Comparison of ENCODE assay signal across 35 cellular contexts in genomic region chr13:49697468-49697867, GRCh38.
"Had no signal": no experiment of that assay in that cellular context is flagged by ENCODE, and none has a peak within 500 bp of the region (broad histone marks: within the 10 kb centered on the region; RNA-seq: fewer than 3 reads in every experiment).

No MANE protein-coding gene starts in this region.

- H3K9ac ChIP-seq: KMS-11 had no signal

- DNase-seq: Karpas-422, Kasumi-1, MG63, MM.1S, MV-4-11, NCI-H1048, NCI-H1092, NCI-H1092 treated with DMSO at 0.1 percent for 48 hours, NCI-H1105, NCI-H1105 treated with DMSO at 0.1 percent for 48 hours, NCI-H1417, NCI-H1417 treated with DMSO at 0.1 percent for 48 hours, NCI-H1436, NCI-H1436 treated with DMSO at 0.1 percent for 48 hours, NCI-H146, NCI-H1694, NCI-H1694 treated with DMSO at 0.1 percent for 48 hours, NCI-H187, NCI-H1930, NCI-H2029, NCI-H2029 treated with DMSO at 0.1 percent for 48 hours, NCI-H2081, NCI-H2081 treated with DMSO at 0.1 percent for 48 hours, NCI-H2107, NCI-H2171, NCI-H2171 treated with DMSO at 0.1 percent for 48 hours, NCI-H2227 treated with DMSO at 0.1 percent for 48 hours, NCI-H226, NCI-H345, NCI-H446, NCI-H446 treated with DMSO at 0.1 percent for 48 hours, NCI-H510A, NCI-H510A treated with DMSO at 0.1 percent for 48 hours, NCI-H524 had no signal

- H3K27ac ChIP-seq: KMS-11 had no signal

- H3K4me2 ChIP-seq: KMS-11 had no signal

- H3K9me3 ChIP-seq: MG63 had no signal

- H3K27me3 ChIP-seq: MG63 had no signal

- H3K4me3 ChIP-seq: MG63 had no signal
